22 cellular contexts compared by ENCODE assay signal in the genomic region with DNA sequence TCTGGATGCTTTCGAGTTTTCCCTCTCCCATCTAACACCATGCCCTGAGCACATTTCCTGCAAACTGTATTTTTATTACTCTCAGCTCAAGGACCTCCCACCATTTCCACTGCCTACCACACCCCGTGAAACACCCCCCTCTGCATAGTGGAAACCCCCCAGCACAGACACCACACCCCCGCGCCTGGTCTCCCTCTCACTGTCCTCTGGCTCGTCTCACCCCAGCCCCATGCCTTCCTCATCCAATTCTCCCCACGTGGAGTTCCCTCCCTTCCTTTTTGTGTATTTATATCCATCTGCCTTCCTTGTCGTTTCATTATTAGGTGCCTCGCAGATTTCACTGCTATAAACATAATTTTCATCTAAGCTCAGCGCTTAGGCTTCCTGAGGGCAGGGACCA.
DNase-seq lines count a peak whose midpoint lies in the region; TF ChIP-seq lines count a peak whose summit lies in the region.
"Had no signal": no experiment of that assay in that cellular context is flagged by ENCODE, and none has a peak within 500 bp of the region (broad histone marks: within the 10 kb centered on the region; RNA-seq: fewer than 3 reads in every experiment).

No MANE protein-coding gene starts in this region.

- H3K27ac Mint-ChIP-seq in CD14-positive monocyte (no peak overlapping the region), MCF 10A (ENCODE audit: low read depth, unreplicated experiment) (no peak overlapping the region)
- H3K27ac Mint-ChIP-seq: CD4-positive, alpha-beta T cell; GM23338; H9 had no signal

- H3K36me3 ChIP-seq in tibial artery (no peaks in the 10 kb centered on the region), BE2C (no peaks in the 10 kb centered on the region)
- H3K36me3 ChIP-seq: BLaER1 had no signal

- H3K4me1 Mint-ChIP-seq in CD14-positive monocyte, result peaks cover 2% of the 10 kb centered on the region
- H3K4me1 Mint-ChIP-seq in MCF 10A (ENCODE audit: insufficient read depth, unreplicated experiment), result no peaks in the 10 kb centered on the region

- H3K4me3 Mint-ChIP-seq in CD14-positive monocyte (no peak overlapping the region), MCF 10A (ENCODE audit: unreplicated experiment) (no peak overlapping the region)
- H3K4me3 Mint-ChIP-seq: CD4-positive, alpha-beta T cell; CD8-positive, alpha-beta memory T cell; GM23338; H9 had no signal

- peak; percentile 5 for DNase-seq in CD14-positive monocyte (ENCODE audit: low spot score)
- peak in 1 of 10 donors; percentile 8 for DNase-seq in dorsolateral prefrontal cortex
- DNase-seq in posterior vena cava (ENCODE audit: low spot score), result peak; percentile 29
- no peak for DNase-seq in Ammon's horn (ENCODE audit: low spot score)
- no peak for DNase-seq in tibial artery
- no peak for DNase-seq in MCF 10A (ENCODE audit: unreplicated experiment)
- DNase-seq in BE2C, result no peak
- DNase-seq: 8988T; ACHN; AML-193; CD4-positive, alpha-beta T cell; CD8-positive, alpha-beta memory T cell; DMS 273 treated with DMSO at 0.1 percent for 48 hours; DMS79; EL; GDM1; H9 had no signal

- TF ChIP-seq CTCF in CD14-positive monocyte (IDR thresholded peaks at IDR 0.05) (no peak), dorsolateral prefrontal cortex (IDR thresholded peaks at IDR 0.05 in 54 of 56, conservative IDR thresholded peaks at IDR 0.05 in 2 of 56; ENCODE audit: low read depth in 1 of 56, partially characterized antibody in 56 of 56) (no peak), tibial artery (IDR thresholded peaks at IDR 0.05) (no peak), MCF 10A (IDR thresholded peaks at IDR 0.05; ENCODE audit: unreplicated experiment) (no peak), BE2C (IDR thresholded peaks at IDR 0.05; ENCODE audit: low read depth, low read length) (no peak)

- no TSS peak for BruUV-seq in MCF 10A (replicated peaks; lab: Mats Ljungman, UMichigan)

- H3K9me3 ChIP-seq in tibial artery (no peaks in the 10 kb centered on the region), BE2C (no peaks in the 10 kb centered on the region)
- H3K9me3 ChIP-seq: A549, BLaER1 had no signal

- H3K27me3 Mint-ChIP-seq in CD14-positive monocyte (ENCODE audit: low read depth in 3 of 3), result peaks cover 29 to 39% (median 37%) of the 10 kb centered on the region in 3 donors
- H3K27me3 Mint-ChIP-seq in MCF 10A (ENCODE audit: insufficient read depth, unreplicated experiment), result peaks cover 35% of the 10 kb centered on the region

- POLR2A ChIA-PET in MCF 10A (lab: Yijun Ruan, JAX), result no interaction called here

- intact Hi-C loops in CD14-positive monocyte (cut with micrococcal nuclease) (no loop called here), dorsolateral prefrontal cortex (cut with DNase I) (no loop called here), posterior vena cava (cut with DNase I) (no loop called here), tibial artery (cut with DNase I; ENCODE audit: low total_unique reads) (no loop called here), MCF 10A (cut with micrococcal nuclease) (no loop called here)

- H3K27me3 ChIP-seq in dorsolateral prefrontal cortex (peaks cover 0 to 26% (median 0%) of the 10 kb centered on the region in 45 donors), tibial artery (peaks cover 0 to 80% of the 10 kb centered on the region in 2 donors), BE2C (no peaks in the 10 kb centered on the region)

- H3K4me3 ChIP-seq in dorsolateral prefrontal cortex, result no peak overlapping the region
- H3K4me3 ChIP-seq in tibial artery, result no peak overlapping the region
- H3K4me3 ChIP-seq in BE2C (ENCODE audit: low read depth, low read length), result no peak overlapping the region
- H3K4me3 ChIP-seq: A549, BLaER1, GM23338 had no signal

- H3K4me1 ChIP-seq in tibial artery, result peaks cover 0 to 15% (median 10%) of the 10 kb centered on the region in 4 donors
- peaks cover 8% of the 10 kb centered on the region; the same call in 1 of the 2 replicates for H3K4me1 ChIP-seq in BE2C
- H3K4me1 ChIP-seq: A549, BLaER1 had no signal

- H3K27ac ChIP-seq in angular gyrus (ENCODE audit: low read depth, low read length), result peak overlapping the region; percentile 55
- peak overlapping the region in 47 of 59 donors; percentile 2 to 87 (median 61) for H3K27ac ChIP-seq in dorsolateral prefrontal cortex
- no peak overlapping the region for H3K27ac ChIP-seq in tibial artery
- H3K27ac ChIP-seq: A549, BLaER1, C4-2B had no signal

- peaks cover 0 to 3% of the 10 kb centered on the region in 2 donors for H3K36me3 Mint-ChIP-seq in CD14-positive monocyte
- H3K36me3 Mint-ChIP-seq in MCF 10A (ENCODE audit: insufficient read depth, unreplicated experiment), result no peaks in the 10 kb centered on the region
- H3K36me3 Mint-ChIP-seq: CD8-positive, alpha-beta memory T cell had no signal

- CTCF ChIA-PET in MCF 10A (lab: Yijun Ruan, JAX), result interaction anchor here (0.7 kb wide), 1 partner anchor 11 kb away, joined by 3 read pairs; no protein-coding TSS in a partner anchor

- H3K9me3 Mint-ChIP-seq in CD14-positive monocyte (peaks cover 0 to 9% (median 2%) of the 10 kb centered on the region in 7 donors), MCF 10A (ENCODE audit: unreplicated experiment) (no peaks in the 10 kb centered on the region)
- H3K9me3 Mint-ChIP-seq: CD4-positive, alpha-beta T cell; GM23338; H9 had no signal

Comparison
In these comparisons a context has a peak if more than half of its experiments do, and no peak if none do; other contexts are left out.
1. DNase-seq: peak in CD14-positive monocyte (single experiment) and posterior vena cava (single experiment); none in Ammon's horn (single experiment), tibial artery (0 of 2), MCF 10A (single experiment) and BE2C (single experiment).
2. H3K27ac ChIP-seq: peak in angular gyrus (single experiment) and dorsolateral prefrontal cortex (47 of 59); none in tibial artery (0 of 2).